Comparison of ENCODE assay signal across 8 cellular contexts in the genomic region with DNA sequence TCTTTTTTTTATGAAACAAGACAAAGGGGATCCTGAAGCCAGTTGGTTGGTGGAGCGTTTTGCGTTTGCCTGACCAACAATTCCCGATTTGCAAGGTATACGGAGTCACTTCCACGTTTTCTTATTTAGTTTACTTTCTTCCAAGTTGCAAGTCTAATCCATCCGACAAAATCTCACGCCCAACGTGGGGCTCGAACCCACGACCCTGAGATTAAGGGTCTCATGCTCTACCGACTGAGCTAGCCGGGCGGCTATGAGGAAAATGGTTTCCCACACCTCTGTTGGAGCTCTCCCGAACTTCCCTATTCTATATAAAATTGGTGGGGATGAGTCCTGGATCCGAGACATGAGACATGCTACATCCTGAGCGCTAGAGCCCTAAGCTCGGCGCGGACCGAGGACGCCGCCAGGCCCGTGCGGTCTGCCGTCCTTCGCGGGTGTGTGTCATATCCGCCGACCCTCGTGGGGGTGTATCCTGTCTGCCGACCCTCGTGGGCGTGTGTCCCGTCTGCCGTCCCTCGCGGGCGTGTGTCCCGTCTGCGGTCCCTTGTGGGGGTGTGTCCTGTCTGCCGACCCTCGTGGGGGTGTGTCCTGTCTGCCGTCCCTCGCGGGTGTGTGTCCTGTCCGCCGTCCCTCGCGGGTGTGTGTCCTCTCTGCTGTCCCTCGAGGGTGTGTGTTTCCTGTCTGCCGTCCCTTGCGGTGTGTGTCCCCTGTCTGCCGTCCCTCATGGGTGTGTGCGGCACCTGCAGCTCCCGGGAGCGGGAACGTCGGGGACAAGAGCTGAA. TPM values are rescaled to one million over a fixed set of nuclear protein-coding genes. Genes with fewer than 3 reads are reported as not detected.
DNase-seq lines count a peak whose midpoint lies in the region; ATAC-seq and TF ChIP-seq lines count a peak whose summit lies in the region.

No MANE protein-coding gene starts in this region.

- H3K27me3 Mint-ChIP-seq in H9 (ENCODE audit: low read depth) (peaks cover 34% of the 10 kb centered on the region), memory B cell (peaks cover 1% of the 10 kb centered on the region)
- no peaks in the 10 kb centered on the region for H3K27me3 Mint-ChIP-seq in effector memory CD8-positive, alpha-beta T cell
- peaks cover 1% of the 10 kb centered on the region for H3K27me3 Mint-ChIP-seq in stimulated activated memory B cell treated with anti-CD40 and anti-IgM and Interleukin-4, amounts not matched to agents 10 μg/mL and 1 μg/mL and 100 μg/mL, for 72 hours

- H3K27ac Mint-ChIP-seq in H9 (no peak overlapping the region), memory B cell (peak overlapping the region; percentile 90)
- peak overlapping the region; percentile 98 to 99 for H3K27ac Mint-ChIP-seq in effector memory CD8-positive, alpha-beta T cell
- H3K27ac Mint-ChIP-seq in stimulated activated memory B cell treated with anti-CD40 and anti-IgM and Interleukin-4, amounts not matched to agents 10 μg/mL and 1 μg/mL and 100 μg/mL, for 72 hours = peak overlapping the region; percentile 83

- no peaks in the 10 kb centered on the region for H3K79me2 ChIP-seq in H9 (ENCODE audit: insufficient read depth, low read length)

- no peak overlapping the region for H3K18ac ChIP-seq in H9 (ENCODE audit: insufficient read length, low read depth, low read length)

- H3K4me3 Mint-ChIP-seq in H9 (peak overlapping the region; percentile 77 to 95), memory B cell (peak overlapping the region; percentile 91)
- peak overlapping the region; percentile 97 to 98 for H3K4me3 Mint-ChIP-seq in effector memory CD8-positive, alpha-beta T cell
- peak overlapping the region; percentile 90 for H3K4me3 Mint-ChIP-seq in stimulated activated memory B cell treated with anti-CD40 and anti-IgM and Interleukin-4, amounts not matched to agents 10 μg/mL and 1 μg/mL and 100 μg/mL, for 72 hours

- WGBS in H9 (ENCODE audit: extremely low coverage, insufficient read length, low lambda C conversion rate) = no CpG with 5 or more reads among the region's 58 CpGs

- peak overlapping the region; percentile 92 for H3K4me2 ChIP-seq in H9 (ENCODE audit: insufficient read depth, insufficient read length, low read length)

- H3K36me3 Mint-ChIP-seq in H9 (ENCODE audit: insufficient read depth in 1 of 3, low read depth in 3 of 3) (no peaks in the 10 kb centered on the region; a peak in 2 of 7 replicates), memory B cell (peaks cover 3% of the 10 kb centered on the region)
- H3K36me3 Mint-ChIP-seq in effector memory CD8-positive, alpha-beta T cell (ENCODE audit: insufficient read depth) = peaks cover 59% of the 10 kb centered on the region
- no peaks in the 10 kb centered on the region for H3K36me3 Mint-ChIP-seq in stimulated activated memory B cell treated with anti-CD40 and anti-IgM and Interleukin-4, amounts not matched to agents 10 μg/mL and 1 μg/mL and 100 μg/mL, for 72 hours

- H3K56ac ChIP-seq in H9 (ENCODE audit: insufficient read length, low read depth, low read length) = no peak overlapping the region

- H2BK120ac ChIP-seq in H9 (ENCODE audit: low read depth, low read length, poor library complexity, severe bottlenecking) = no peak overlapping the region

- intact Hi-C loops in A673 (cut with micrococcal nuclease; ENCODE audit: unreplicated experiment) = loop anchor here (10.0 kb wide), 1 partner anchor 103 kb away; no protein-coding TSS in a partner anchor

- H3K27ac ChIP-seq in A673 (ENCODE audit: low read depth, low read length, poor library complexity, severe bottlenecking) = no peak overlapping the region
- H3K27ac ChIP-seq in H9 (ENCODE audit: insufficient read length, low read depth, low read length) = no peak overlapping the region

- H2BK5ac ChIP-seq in H9 (ENCODE audit: insufficient read length, low read length) = no peak overlapping the region

- H4K91ac ChIP-seq in H9 (ENCODE audit: insufficient read length, low read depth, low read length) = no peak overlapping the region

- H3K9me3 ChIP-seq in A673 (ENCODE audit: low read depth, low read length, poor library complexity, severe bottlenecking) (no peaks in the 10 kb centered on the region), H9 (ENCODE audit: control insufficient read depth, low read depth, low read length) (no peaks in the 10 kb centered on the region)

- no peak overlapping the region for H2AK5ac ChIP-seq in H9 (ENCODE audit: insufficient read length, low read length)

- H3K4me1 Mint-ChIP-seq in H9 (peaks cover 3 to 15% of the 10 kb centered on the region in 2 experiments; a peak in 3 of 4 replicates), memory B cell (peaks cover 15% of the 10 kb centered on the region)
- peaks cover 28% of the 10 kb centered on the region in 2 donors for H3K4me1 Mint-ChIP-seq in effector memory CD8-positive, alpha-beta T cell (ENCODE audit: low read depth in 2 of 2)
- peaks cover 29% of the 10 kb centered on the region for H3K4me1 Mint-ChIP-seq in stimulated activated memory B cell treated with anti-CD40 and anti-IgM and Interleukin-4, amounts not matched to agents 10 μg/mL and 1 μg/mL and 100 μg/mL, for 72 hours

- peaks cover 16% of the 10 kb centered on the region for H3K23me2 ChIP-seq in H9 (ENCODE audit: insufficient read length, low read depth, low read length, poor library complexity, severe bottlenecking)

- DNase-seq in A673 (ENCODE audit: low spot score) (peak; percentile 96), H9 (peak; percentile 91), NCI-H524 (lab: John Stamatoyannopoulos, UW) (peak; percentile 97 to 98), memory B cell (ENCODE audit: low spot score in 2 of 2) (peak in 1 of 2 donors; percentile 49)
- DNase-seq in activated CD4-positive, alpha-beta T cell treated with anti-CD3 and anti-CD28 coated beads, Interleukin-2, amount 50 U/mL, for 1 hour = peak; percentile 44
- DNase-seq in effector memory CD8-positive, alpha-beta T cell = peak; percentile 60 to 62 (median 61)

- no peak overlapping the region for H2BK15ac ChIP-seq in H9 (ENCODE audit: low read depth, low read length)

- no peak overlapping the region for H4K5ac ChIP-seq in H9 (ENCODE audit: insufficient read length, low read depth, low read length)

- H3K36me3 ChIP-seq in A673 (ENCODE audit: insufficient read depth, low read length, poor library complexity, severe bottlenecking) = no peaks in the 10 kb centered on the region

- H3K4me1 ChIP-seq in A673 (ENCODE audit: insufficient read depth, low read length, poor library complexity, severe bottlenecking) = no peaks in the 10 kb centered on the region
- peaks cover 2% of the 10 kb centered on the region; the same call in 1 of the 2 replicates for H3K4me1 ChIP-seq in H9 (ENCODE audit: insufficient read depth, low read length)

- H3K27me3 ChIP-seq in A673 (replicated peaks; ENCODE audit: insufficient read depth, low read depth, low read length, poor library complexity) (no peaks in the 10 kb centered on the region), H9 (ENCODE audit: insufficient read depth, low read length) (no peaks in the 10 kb centered on the region; the same call in 1 of the 2 replicates)

- H3K14ac ChIP-seq in H9 (ENCODE audit: insufficient read depth, low read length) = no peak overlapping the region

- POLR2A ChIA-PET in A673 (lab: Charles Lee; ENCODE audit: low non-redundant PET) = no interaction called here

- TSS peak; percentile 100 for BruUV-seq in A673 (replicated peaks; lab: Mats Ljungman, UMichigan)

- H3T11ph ChIP-seq in H9 (ENCODE audit: low read length) = no peak overlapping the region

- TF ChIP-seq CTCF in A673 (conservative IDR thresholded peaks at IDR 0.05; ENCODE audit: low read depth, low read length) = no peak
- TF ChIP-seq CTCF in H9 (conservative IDR thresholded peaks at IDR 0.05) = no peak

- no peak overlapping the region for H3K9ac ChIP-seq in H9 (ENCODE audit: extremely low read depth, insufficient read length, low read length)

- no peak overlapping the region for H2AFZ ChIP-seq in H9 (ENCODE audit: low read length)

- H3K23ac ChIP-seq in H9 (ENCODE audit: insufficient read length, low read depth, low read length) = no peak overlapping the region

- H3K79me1 ChIP-seq in H9 (ENCODE audit: insufficient read depth, low read depth, low read length, poor library complexity, severe bottlenecking) = no peaks in the 10 kb centered on the region

- H4K8ac ChIP-seq in H9 (replicated peaks; ENCODE audit: insufficient read length, low read depth, low read length) = no peak overlapping the region

- H3K4ac ChIP-seq in H9 (ENCODE audit: low read depth, low read length) = no peak overlapping the region

- peak overlapping the region; percentile 94 for H3K4me3 ChIP-seq in A673 (ENCODE audit: low read depth, low read length, poor library complexity, severe bottlenecking)

- H4K20me1 ChIP-seq in H9 (ENCODE audit: control insufficient read depth, insufficient read depth, insufficient read length) = no peaks in the 10 kb centered on the region

- ATAC-seq in effector memory CD8-positive, alpha-beta T cell (replicated peaks) = peak; percentile 56
- ATAC-seq in memory B cell (ENCODE audit: low read depth) (no peak), HG03045 (IDR thresholded peaks at IDR 0.05; ENCODE audit: unreplicated experiment) (no peak)
- ATAC-seq in stimulated activated memory B cell treated with anti-CD40 and anti-IgM and Interleukin-4, amounts not matched to agents 10 μg/mL and 1 μg/mL and 100 μg/mL, for 72 hours = peak; percentile 4

- CTCF ChIA-PET in A673 (lab: Charles Lee) = no interaction called here

- H2BK20ac ChIP-seq in H9 (ENCODE audit: low read depth, low read length, poor library complexity, severe bottlenecking) = no peak overlapping the region

- peaks cover 4 to 11% of the 10 kb centered on the region in 2 experiments; a peak in 4 of 5 replicates for H3K9me3 Mint-ChIP-seq in H9
- H3K9me3 Mint-ChIP-seq in effector memory CD8-positive, alpha-beta T cell = peaks cover 8% of the 10 kb centered on the region in 2 donors
- peaks cover 2% of the 10 kb centered on the region for H3K9me3 Mint-ChIP-seq in memory B cell
- H3K9me3 Mint-ChIP-seq in stimulated activated memory B cell treated with anti-CD40 and anti-IgM and Interleukin-4, amounts not matched to agents 10 μg/mL and 1 μg/mL and 100 μg/mL, for 72 hours = peaks cover 6% of the 10 kb centered on the region

- H2BK12ac ChIP-seq in H9 (ENCODE audit: insufficient read length, low read depth, low read length) = no peak overlapping the region

RNA-seq across cellular contexts. Expression of gene ZNF213, which starts 22.6 kb away (rescaled TPM):
- total RNA-seq in A673 (2021) = 16.0 and 16.1 TPM in 2 replicates
- total RNA-seq in H9 (2021) = 6.2 and 6.4 TPM in 2 replicates

RNA-seq across cellular contexts. Expression of gene OR1F1, which starts 30.6 kb away (rescaled TPM):
- not detected in 2 replicates for total RNA-seq in A673 (2021)
- not detected in 2 replicates for total RNA-seq in H9 (2021)

RNA-seq across cellular contexts. Expression of gene ZNF205, which starts 45.0 kb away (rescaled TPM):
- 16.8 and 19.0 TPM in 2 replicates for total RNA-seq in A673 (2021)
- 16.8 and 18.8 TPM in 2 replicates for total RNA-seq in H9 (2021)

RNA-seq across cellular contexts. Expression of gene ZSCAN10, which starts 58.3 kb away (rescaled TPM):
- not detected in 2 replicates for total RNA-seq in A673 (2021)
- 207 and 212 TPM in 2 replicates for total RNA-seq in H9 (2021)

Comparison
In these comparisons a context has a peak if more than half of its experiments do, and no peak if none do; other contexts are left out.
1. H3K27ac Mint-ChIP-seq: peak in effector memory CD8-positive, alpha-beta T cell (2 of 2), memory B cell (single experiment) and stimulated activated memory B cell treated with anti-CD40 and anti-IgM and Interleukin-4, amounts not matched to agents 10 μg/mL and 1 μg/mL and 100 μg/mL, for 72 hours (single experiment); none in H9 (0 of 3).
2. ATAC-seq: peak in effector memory CD8-positive, alpha-beta T cell (single experiment) and stimulated activated memory B cell treated with anti-CD40 and anti-IgM and Interleukin-4, amounts not matched to agents 10 μg/mL and 1 μg/mL and 100 μg/mL, for 72 hours (single experiment); none in memory B cell (single experiment) and HG03045 (single experiment).
3. Peak in every context shown above with its lines, with median percentiles within 50 percentile points of each other: H3K4me3 Mint-ChIP-seq.